Comparison of ENCODE assay signal across 19 cellular contexts in the genomic region with DNA sequence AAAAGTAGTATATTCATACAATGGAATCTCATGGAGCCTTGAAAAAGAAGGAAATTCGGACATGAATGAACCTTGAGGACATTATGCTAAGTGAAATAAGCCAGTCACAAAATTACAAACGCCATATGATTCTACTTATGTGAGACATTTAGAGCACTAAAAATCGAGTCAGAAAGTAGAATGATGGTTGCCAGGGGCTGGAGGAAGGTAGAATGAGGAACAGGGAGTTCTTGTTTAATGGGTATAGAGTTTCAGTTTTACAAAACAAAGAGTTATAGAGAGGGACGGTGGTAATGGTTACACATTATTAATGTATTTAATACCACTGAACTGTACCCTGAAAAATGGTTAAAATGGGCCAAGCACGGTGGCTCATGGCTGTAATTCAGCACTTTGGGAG.
DNase-seq lines count a peak whose midpoint lies in the region; ATAC-seq and TF ChIP-seq lines count a peak whose summit lies in the region.
"Had no signal": no experiment of that assay in that cellular context is flagged by ENCODE, and none has a peak within 500 bp of the region (broad histone marks: within the 10 kb centered on the region; RNA-seq: fewer than 3 reads in every experiment).

No MANE protein-coding gene starts in this region.

- H3K4me3 Mint-ChIP-seq in activated naive CD4-positive, alpha-beta T cell treated with anti-CD3 and anti-CD28 coated beads, Interleukin-2, amount 50 U/mL, for 24 hours: no peak overlapping the region
- peak overlapping the region; percentile 0 for H3K4me3 Mint-ChIP-seq in stimulated activated memory B cell treated with anti-CD40 and anti-IgM and Interleukin-4, amounts not matched to agents 10 μg/mL and 1 μg/mL and 100 μg/mL, for 72 hours
- H3K4me3 Mint-ChIP-seq: CD4-positive, alpha-beta T cell; stimulated activated naive CD8-positive, alpha-beta T cell treated with anti-CD3 and anti-CD28 coated beads, Interleukin-15, Interleukin-2, amounts not matched to agents 100 ng/mL and 50 ng/mL, for 24 hours had no signal

- no peaks in the 10 kb centered on the region for H3K27me3 Mint-ChIP-seq in activated naive CD4-positive, alpha-beta T cell treated with anti-CD3 and anti-CD28 coated beads, Interleukin-2, amount 50 U/mL, for 24 hours
- H3K27me3 Mint-ChIP-seq in stimulated activated memory B cell treated with anti-CD40 and anti-IgM and Interleukin-4, amounts not matched to agents 10 μg/mL and 1 μg/mL and 100 μg/mL, for 72 hours: no peaks in the 10 kb centered on the region
- H3K27me3 Mint-ChIP-seq: CD4-positive, alpha-beta T cell; stimulated activated naive CD8-positive, alpha-beta T cell treated with anti-CD3 and anti-CD28 coated beads, Interleukin-15, Interleukin-2, amounts not matched to agents 100 ng/mL and 50 ng/mL, for 24 hours had no signal

- peaks cover 16% of the 10 kb centered on the region for H3K36me3 Mint-ChIP-seq in activated naive CD4-positive, alpha-beta T cell treated with anti-CD3 and anti-CD28 coated beads, Interleukin-2, amount 50 U/mL, for 24 hours
- peaks cover 26% of the 10 kb centered on the region for H3K36me3 Mint-ChIP-seq in stimulated activated memory B cell treated with anti-CD40 and anti-IgM and Interleukin-4, amounts not matched to agents 10 μg/mL and 1 μg/mL and 100 μg/mL, for 72 hours

- H3K9me3 Mint-ChIP-seq in activated naive CD4-positive, alpha-beta T cell treated with anti-CD3 and anti-CD28 coated beads, Interleukin-2, amount 50 U/mL, for 24 hours: peaks cover 9% of the 10 kb centered on the region
- peaks cover 4% of the 10 kb centered on the region for H3K9me3 Mint-ChIP-seq in stimulated activated memory B cell treated with anti-CD40 and anti-IgM and Interleukin-4, amounts not matched to agents 10 μg/mL and 1 μg/mL and 100 μg/mL, for 72 hours
- H3K9me3 Mint-ChIP-seq: CD4-positive, alpha-beta T cell had no signal

- ATAC-seq in GM21723 (IDR thresholded peaks at IDR 0.05; ENCODE audit: unreplicated experiment): peak; percentile 69
- ATAC-seq in HG03280 (IDR thresholded peaks at IDR 0.05; ENCODE audit: unreplicated experiment): peak; percentile 60
- peak; percentile 89 for ATAC-seq in stimulated activated memory B cell treated with anti-CD40 and anti-IgM and Interleukin-4, amounts not matched to agents 10 μg/mL and 1 μg/mL and 100 μg/mL, for 72 hours
- no peak for ATAC-seq in SK-N-SH treated with all-trans-retinoic acid at 6 μM for 48 hours
- ATAC-seq: esophagus mucosa had no signal

- DNase-seq in activated naive CD4-positive, alpha-beta T cell treated with anti-CD3 and anti-CD28 coated beads, Interleukin-2, amount 50 U/mL, for 16 hours: no peak
- DNase-seq in NCI-H82 treated with DMSO at 0.1 percent for 48 hours (lab: John Stamatoyannopoulos, UW; ENCODE audit: unreplicated experiment) (no peak), T-helper 2 cell (no peak)
- DNase-seq: activated CD8-positive, alpha-beta memory T cell treated with anti-CD3 and anti-CD28 coated beads for 24 hours; activated effector memory CD4-positive, alpha-beta T cell treated with Interleukin-2 at 50 U/mL for 16 hours; CD4-positive, alpha-beta T cell; cortex of kidney; head of caudate nucleus; kidney glomerular epithelial cell; NCI-H2081; NCI-H748 treated with DMSO at 0.1 percent for 48 hours; SHP77 had no signal

- peaks cover 57% of the 10 kb centered on the region for H3K4me1 Mint-ChIP-seq in activated naive CD4-positive, alpha-beta T cell treated with anti-CD3 and anti-CD28 coated beads, Interleukin-2, amount 50 U/mL, for 24 hours
- peaks cover 54% of the 10 kb centered on the region for H3K4me1 Mint-ChIP-seq in stimulated activated memory B cell treated with anti-CD40 and anti-IgM and Interleukin-4, amounts not matched to agents 10 μg/mL and 1 μg/mL and 100 μg/mL, for 72 hours

- H3K27ac Mint-ChIP-seq in activated naive CD4-positive, alpha-beta T cell treated with anti-CD3 and anti-CD28 coated beads, Interleukin-2, amount 50 U/mL, for 24 hours: peak overlapping the region; percentile 36
- H3K27ac Mint-ChIP-seq in stimulated activated memory B cell treated with anti-CD40 and anti-IgM and Interleukin-4, amounts not matched to agents 10 μg/mL and 1 μg/mL and 100 μg/mL, for 72 hours: peak overlapping the region; percentile 63
- H3K27ac Mint-ChIP-seq: CD4-positive, alpha-beta T cell had no signal

TF ChIP-seq in SK-N-SH treated with all-trans-retinoic acid at 6 μM for 48 hours, 23 proteins besides CTCF, POLR2A, EP300 and RAD21:
- TF ChIP-seq OSR1 (CRISPR knock-in tag; IDR thresholded peaks at IDR 0.05) (no peak), ESRRG (CRISPR knock-in tag; IDR thresholded peaks at IDR 0.05) (no peak), ZNF565 (CRISPR knock-in tag; conservative IDR thresholded peaks at IDR 0.05; ENCODE audit: low read depth) (no peak), TCF4 (CRISPR knock-in tag; IDR thresholded peaks at IDR 0.05; ENCODE audit: borderline replicate concordance) (no peak), GLIS3 (CRISPR knock-in tag; IDR thresholded peaks at IDR 0.05) (no peak), ZNF8 (CRISPR knock-in tag; IDR thresholded peaks at IDR 0.05) (no peak), ZNF70 (CRISPR knock-in tag; IDR thresholded peaks at IDR 0.05) (no peak), BACH2 (CRISPR knock-in tag; IDR thresholded peaks at IDR 0.05; ENCODE audit: borderline replicate concordance) (no peak), TOX (CRISPR knock-in tag; IDR thresholded peaks at IDR 0.05; ENCODE audit: borderline replicate concordance) (no peak), ZC3H10 (CRISPR knock-in tag; IDR thresholded peaks at IDR 0.05) (no peak), ZFP3 (CRISPR knock-in tag; IDR thresholded peaks at IDR 0.05) (no peak), ARNTL (CRISPR knock-in tag; IDR thresholded peaks at IDR 0.05; ENCODE audit: borderline replicate concordance, low read depth) (no peak), RARB (CRISPR knock-in tag; IDR thresholded peaks at IDR 0.05) (no peak), PATZ1 (CRISPR knock-in tag; IDR thresholded peaks at IDR 0.05; ENCODE audit: borderline replicate concordance) (no peak), TSHZ2 (CRISPR knock-in tag; IDR thresholded peaks at IDR 0.05) (no peak)
- TF ChIP-seq, protein P1, sequence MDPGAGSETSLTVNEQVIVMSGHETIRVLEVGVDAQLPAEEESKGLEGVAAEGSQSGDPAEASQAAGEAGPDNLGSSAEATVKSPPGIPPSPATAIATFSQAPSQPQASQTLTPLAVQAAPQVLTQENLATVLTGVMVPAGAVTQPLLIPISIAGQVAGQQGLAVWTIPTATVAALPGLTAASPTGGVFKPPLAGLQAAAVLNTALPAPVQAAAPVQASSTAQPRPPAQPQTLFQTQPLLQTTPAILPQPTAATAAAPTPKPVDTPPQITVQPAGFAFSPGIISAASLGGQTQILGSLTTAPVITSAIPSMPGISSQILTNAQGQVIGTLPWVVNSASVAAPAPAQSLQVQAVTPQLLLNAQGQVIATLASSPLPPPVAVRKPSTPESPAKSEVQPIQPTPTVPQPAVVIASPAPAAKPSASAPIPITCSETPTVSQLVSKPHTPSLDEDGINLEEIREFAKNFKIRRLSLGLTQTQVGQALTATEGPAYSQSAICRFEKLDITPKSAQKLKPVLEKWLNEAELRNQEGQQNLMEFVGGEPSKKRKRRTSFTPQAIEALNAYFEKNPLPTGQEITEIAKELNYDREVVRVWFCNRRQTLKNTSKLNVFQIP (CRISPR knock-in tag; IDR thresholded peaks at IDR 0.05; ENCODE audit: borderline replicate concordance, low read depth): no peak
